In genomic region chr7:88069093-88069492, GRCh38 we compare ENCODE assay signal across 31 cellular contexts.
"Had no signal": no experiment of that assay in that cellular context is flagged by ENCODE, and none has a peak within 500 bp of the region (broad histone marks: within the 10 kb centered on the region; RNA-seq: fewer than 3 reads in every experiment).

No MANE protein-coding gene starts in this region.

- DNase-seq: naive thymus-derived CD8-positive, alpha-beta T cell; nephron progenitor cell; nucleus accumbens; ovary; posterior cingulate gyrus; psoas muscle; right cardiac atrium; spleen; stimulated activated CD4-positive, alpha-beta T cell treated with anti-CD3 and anti-CD28 coated beads, Interleukin-12 subunit alpha, Interleukin-12 subunit beta, amount 100 ng/mL, for 4 hours; stimulated activated CD4-positive, alpha-beta T cell treated with anti-CD3 and anti-CD28 coated beads, Interleukin-1b, Interleukin-23, amount 100 ng/mL, for 48 hours; stimulated activated CD4-positive, alpha-beta T cell treated with anti-CD3 and anti-CD28 coated beads, Interleukin-4, amount 100 ng/mL, for 1 hour; stimulated activated naive B cell treated with anti-CD40 and anti-IgM and Interleukin-4, amounts not matched to agents 10 μg/mL and 1 μg/mL and 100 μg/mL, for 72 hours; stimulated activated naive CD4-positive, alpha-beta T cell treated with Interleukin-2 at 50 U/mL for 16 hours; stomach; thyroid gland; trophoblast cell; upper lobe of left lung had no signal

- H3K79me2 ChIP-seq: parathyroid adenoma had no signal

- H3K9me3 Mint-ChIP-seq: natural killer cell treated with Interleukin-12 subunit alpha and Interleukin-12 subunit beta and Interleukin-15 and Interleukin-18, amount 100 ng/mL, for 72 hours; nephron progenitor cell; neural crest cell; stimulated activated naive B cell treated with anti-CD40 and anti-IgM and Interleukin-4, amounts not matched to agents 10 μg/mL and 1 μg/mL and 100 μg/mL, for 72 hours; stimulated activated naive CD8-positive, alpha-beta T cell treated with anti-CD3 and anti-CD28 coated beads, Interleukin-15, Interleukin-2, amounts not matched to agents 100 ng/mL and 50 ng/mL, for 24 hours had no signal

- FAIRE-seq: urothelium cell line had no signal

- H3K27me3 ChIP-seq: neutrophil, ovary, spleen, stomach, thyroid gland, tibial nerve, upper lobe of left lung, vagina had no signal

- H3K9me3 ChIP-seq: neutrophil, ovary, psoas muscle, thoracic aorta, thyroid gland, upper lobe of left lung, vagina had no signal

- ATAC-seq: naive thymus-derived CD8-positive, alpha-beta T cell; natural killer cell treated with Interleukin-12 subunit alpha and Interleukin-12 subunit beta and Interleukin-15 and Interleukin-18, amount 100 ng/mL, for 72 hours; psoas muscle; right cardiac atrium; sciatic nerve; stimulated activated effector memory CD8-positive, alpha-beta T cell treated with anti-CD3 and anti-CD28 coated beads, Interleukin-12 subunit alpha, Interleukin-12 subunit beta, amount 100 ng/mL, for 72 hours; stimulated activated naive B cell treated with anti-CD40 and anti-IgM and Interleukin-4, amounts not matched to agents 10 μg/mL and 1 μg/mL and 100 μg/mL, for 72 hours had no signal

- H2AFZ ChIP-seq: parathyroid adenoma had no signal

- H3K4me3 Mint-ChIP-seq: naive thymus-derived CD8-positive, alpha-beta T cell; natural killer cell treated with Interleukin-12 subunit alpha and Interleukin-12 subunit beta and Interleukin-15 and Interleukin-18, amount 100 ng/mL, for 72 hours; nephron progenitor cell; neural crest cell; stimulated activated effector memory CD8-positive, alpha-beta T cell treated with anti-CD3 and anti-CD28 coated beads, Interleukin-12 subunit alpha, Interleukin-12 subunit beta, amount 100 ng/mL, for 72 hours; stimulated activated naive B cell treated with anti-CD40 and anti-IgM and Interleukin-4, amounts not matched to agents 10 μg/mL and 1 μg/mL and 100 μg/mL, for 72 hours; stimulated activated naive CD8-positive, alpha-beta T cell treated with anti-CD3 and anti-CD28 coated beads, Interleukin-15, Interleukin-2, amounts not matched to agents 100 ng/mL and 50 ng/mL, for 24 hours had no signal

- H3K27ac ChIP-seq: neutrophil, ovary, parathyroid adenoma, psoas muscle, skin epidermis, spleen, stomach, thoracic aorta, thyroid gland, tibial nerve, upper lobe of left lung, vagina had no signal

- H3K27me3 Mint-ChIP-seq: naive thymus-derived CD8-positive, alpha-beta T cell; natural killer cell treated with Interleukin-12 subunit alpha and Interleukin-12 subunit beta and Interleukin-15 and Interleukin-18, amount 100 ng/mL, for 72 hours; progenitor cell of endocrine pancreas; stimulated activated naive B cell treated with anti-CD40 and anti-IgM and Interleukin-4, amounts not matched to agents 10 μg/mL and 1 μg/mL and 100 μg/mL, for 72 hours; stimulated activated naive CD8-positive, alpha-beta T cell treated with anti-CD3 and anti-CD28 coated beads, Interleukin-15, Interleukin-2, amounts not matched to agents 100 ng/mL and 50 ng/mL, for 24 hours had no signal

- H3K36me3 Mint-ChIP-seq: natural killer cell treated with Interleukin-12 subunit alpha and Interleukin-12 subunit beta and Interleukin-15 and Interleukin-18, amount 100 ng/mL, for 72 hours; stimulated activated effector memory CD8-positive, alpha-beta T cell treated with anti-CD3 and anti-CD28 coated beads, Interleukin-12 subunit alpha, Interleukin-12 subunit beta, amount 100 ng/mL, for 72 hours; stimulated activated naive B cell treated with anti-CD40 and anti-IgM and Interleukin-4, amounts not matched to agents 10 μg/mL and 1 μg/mL and 100 μg/mL, for 72 hours had no signal

- H3K4me3 ChIP-seq: ovary, psoas muscle, skin epidermis, smooth muscle cell, spleen, stomach, thoracic aorta, thyroid gland, tibial nerve, upper lobe of left lung, vagina had no signal

- H3K4me1 ChIP-seq: psoas muscle, spleen, stomach, thyroid gland, tibial nerve, upper lobe of left lung, vagina had no signal

- H3K36me3 ChIP-seq: neutrophil, ovary, spleen, stomach, thoracic aorta, thyroid gland, tibial nerve, upper lobe of left lung, vagina had no signal

- H3K4me1 Mint-ChIP-seq: nephron progenitor cell; neural crest cell; stimulated activated effector memory CD8-positive, alpha-beta T cell treated with anti-CD3 and anti-CD28 coated beads, Interleukin-12 subunit alpha, Interleukin-12 subunit beta, amount 100 ng/mL, for 72 hours; stimulated activated naive B cell treated with anti-CD40 and anti-IgM and Interleukin-4, amounts not matched to agents 10 μg/mL and 1 μg/mL and 100 μg/mL, for 72 hours had no signal

- H3K27ac Mint-ChIP-seq: naive thymus-derived CD8-positive, alpha-beta T cell; natural killer cell treated with Interleukin-12 subunit alpha and Interleukin-12 subunit beta and Interleukin-15 and Interleukin-18, amount 100 ng/mL, for 72 hours; nephron progenitor cell; progenitor cell of endocrine pancreas; stimulated activated effector memory CD8-positive, alpha-beta T cell treated with anti-CD3 and anti-CD28 coated beads, Interleukin-12 subunit alpha, Interleukin-12 subunit beta, amount 100 ng/mL, for 72 hours; stimulated activated naive B cell treated with anti-CD40 and anti-IgM and Interleukin-4, amounts not matched to agents 10 μg/mL and 1 μg/mL and 100 μg/mL, for 72 hours; stimulated activated naive CD8-positive, alpha-beta T cell treated with anti-CD3 and anti-CD28 coated beads, Interleukin-15, Interleukin-2, amounts not matched to agents 100 ng/mL and 50 ng/mL, for 24 hours had no signal

- H3K4me2 ChIP-seq: smooth muscle cell had no signal

- H3K9ac ChIP-seq: parathyroid adenoma had no signal
